ENCODE assay signal across 20 cellular contexts in genomic region chr14:30045720-30046119, GRCh38.
"Had no signal": no experiment of that assay in that cellular context is flagged by ENCODE, and none has a peak within 500 bp of the region (broad histone marks: within the 10 kb centered on the region; RNA-seq: fewer than 3 reads in every experiment).

No MANE protein-coding gene starts in this region.

- DNase-seq: Kasumi-1, MM.1S, NCI-H1092 treated with DMSO at 0.1 percent for 48 hours, NCI-H1436, NCI-H187, NCI-H2029, NCI-H2081 treated with DMSO at 0.1 percent for 48 hours, NCI-H2171, NCI-H226, NCI-H446, NCI-H510A, NCI-H524 treated with DMSO at 0.1 percent for 48 hours, NCI-H69, NCI-H774, PC-9, Peyer's patch, SHP77 treated with DMSO at 0.1 percent for 48 hours had no signal

- ATAC-seq: K562, Right ventricle myocardium inferior had no signal

- H3K36me3 Mint-ChIP-seq: IgD-negative memory B cell had no signal

- H3K27me3 Mint-ChIP-seq: IgD-negative memory B cell had no signal

- H3K27ac Mint-ChIP-seq: IgD-negative memory B cell had no signal

- H3K4me3 Mint-ChIP-seq: IgD-negative memory B cell had no signal
